ENCODE assay signal across 12 cellular contexts in the genomic region with DNA sequence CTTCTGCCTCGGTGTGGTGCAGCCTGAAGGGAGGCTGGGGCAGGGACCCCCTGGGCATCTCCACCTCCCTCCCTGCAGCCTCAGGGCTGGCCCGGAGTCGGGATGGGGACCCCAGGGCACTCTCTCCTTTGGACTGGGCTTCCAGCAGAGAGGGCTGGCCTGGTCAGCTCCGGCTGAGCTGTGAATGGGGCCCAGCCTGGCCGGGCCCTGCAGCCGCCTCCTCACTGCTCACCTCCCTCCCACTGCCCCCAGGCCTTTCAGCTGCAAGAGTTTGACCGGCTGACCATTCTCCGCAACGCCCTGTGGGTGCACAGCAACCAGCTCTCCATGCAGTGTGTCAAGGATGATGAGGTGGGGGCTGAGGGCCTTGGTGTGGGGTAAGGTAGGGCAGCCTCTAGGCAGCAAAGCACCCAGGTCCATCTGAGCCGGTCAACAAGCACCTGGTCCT. TPM values are rescaled to one million over a fixed set of nuclear protein-coding genes. Genes with fewer than 3 reads are reported as not detected.
DNase-seq lines count a peak whose midpoint lies in the region; ATAC-seq and TF ChIP-seq lines count a peak whose summit lies in the region.
"Had no signal": no experiment of that assay in that cellular context is flagged by ENCODE, and none has a peak within 500 bp of the region (broad histone marks: within the 10 kb centered on the region; RNA-seq: fewer than 3 reads in every experiment).

No MANE protein-coding gene starts in this region.

- peaks cover 65% of the 10 kb centered on the region for H3K36me3 Mint-ChIP-seq in activated naive CD4-positive, alpha-beta T cell treated with anti-CD3 and anti-CD28 coated beads, Interleukin-2, amount 10 ng/mL, durations not matched to agents 7 days and 5 days

- TF ChIP-seq POLR2A in right lobe of liver (IDR thresholded peaks at IDR 0.05) = no peak

- peak overlapping the region; percentile 57 for H3K9ac ChIP-seq in SK-N-MC (ENCODE audit: insufficient read length)

- H3K36me3 ChIP-seq in SK-N-MC (ENCODE audit: insufficient read depth, low read length) = no peaks in the 10 kb centered on the region
- no peaks in the 10 kb centered on the region for H3K36me3 ChIP-seq in right lobe of liver
- no peaks in the 10 kb centered on the region for H3K36me3 ChIP-seq in hepatocyte (replicated peaks; ENCODE audit: insufficient read depth, low read depth)
- H3K36me3 ChIP-seq: cardiac muscle cell, vagina had no signal

- H3K4me1 ChIP-seq in right lobe of liver (no peaks in the 10 kb centered on the region), hepatocyte (ENCODE audit: insufficient read depth) (peaks cover 3% of the 10 kb centered on the region)

- no peak for TF ChIP-seq CTCF in right lobe of liver (IDR thresholded peaks at IDR 0.05)
- TF ChIP-seq CTCF in hepatocyte (IDR thresholded peaks at IDR 0.05; ENCODE audit: poor library complexity) = no peak

- H3K4me3 ChIP-seq in SK-N-MC = no peak overlapping the region
- no peak overlapping the region for H3K4me3 ChIP-seq in right lobe of liver
- no peak overlapping the region for H3K4me3 ChIP-seq in hepatocyte
- H3K4me3 ChIP-seq: cardiac muscle cell, PC-9, vagina had no signal

- no peaks in the 10 kb centered on the region for H3K27me3 ChIP-seq in right lobe of liver
- H3K27me3 ChIP-seq in hepatocyte = no peaks in the 10 kb centered on the region
- H3K27me3 ChIP-seq: cardiac muscle cell, vagina had no signal

- CTCF ChIA-PET in activated naive CD4-positive, alpha-beta T cell treated with anti-CD3 and anti-CD28 coated beads, Interleukin-2, amount 10 ng/mL, durations not matched to agents 7 days and 5 days (lab: Charles Lee) = interaction anchor here (0.5 to 6.9 kb wide), 9 partner anchors 14 to 513 kb away, joined by 3 to 82 read pairs (median 3); no protein-coding TSS in a partner anchor

- no peaks in the 10 kb centered on the region for H3K79me2 ChIP-seq in hepatocyte

- no peaks in the 10 kb centered on the region for H3K9me2 ChIP-seq in hepatocyte (replicated peaks; ENCODE audit: insufficient read depth)

- peaks cover 8% of the 10 kb centered on the region for H3K9me3 Mint-ChIP-seq in activated naive CD4-positive, alpha-beta T cell treated with anti-CD3 and anti-CD28 coated beads, Interleukin-2, amount 10 ng/mL, durations not matched to agents 7 days and 5 days
- no peaks in the 10 kb centered on the region for H3K9me3 Mint-ChIP-seq in stimulated activated naive CD8-positive, alpha-beta T cell treated with anti-CD3 and anti-CD28 coated beads, Interleukin-15, amount 100 ng/mL, for 72 hours

- DNase-seq in activated naive CD4-positive, alpha-beta T cell treated with anti-CD3 and anti-CD28 coated beads, Interleukin-2, amount 10 ng/mL, durations not matched to agents 7 days and 5 days = peak; percentile 13
- DNase-seq in activated naive CD4-positive, alpha-beta T cell treated with Interleukin-2 at 50 U/mL for 16 hours = no peak
- no peak for DNase-seq in SK-N-MC (ENCODE audit: low read depth, low spot score)
- peak in 2 of 3 donors; percentile 16 to 41 for DNase-seq in right lobe of liver
- DNase-seq in stimulated activated naive CD8-positive, alpha-beta T cell treated with anti-CD3 and anti-CD28 coated beads, Interleukin-15, amount 100 ng/mL, for 72 hours = peak; percentile 0 to 8
- no peak for DNase-seq in SHP77 (lab: John Stamatoyannopoulos, UW)
- DNase-seq in hepatocyte (ENCODE audit: low spot score) = no peak

- intact Hi-C loops in right lobe of liver (cut with DNase I) = no loop called here

- H3K9me3 ChIP-seq in SK-N-MC (ENCODE audit: low read depth, low read length) = no peaks in the 10 kb centered on the region
- H3K9me3 ChIP-seq in right lobe of liver = no peaks in the 10 kb centered on the region
- H3K9me3 ChIP-seq in hepatocyte (ENCODE audit: low read depth) = no peaks in the 10 kb centered on the region
- H3K9me3 ChIP-seq: vagina had no signal

- H3K27me3 Mint-ChIP-seq in activated naive CD4-positive, alpha-beta T cell treated with anti-CD3 and anti-CD28 coated beads, Interleukin-2, amount 10 ng/mL, durations not matched to agents 7 days and 5 days = no peaks in the 10 kb centered on the region
- H3K27me3 Mint-ChIP-seq in stimulated activated naive CD8-positive, alpha-beta T cell treated with anti-CD3 and anti-CD28 coated beads, Interleukin-15, amount 100 ng/mL, for 72 hours = no peaks in the 10 kb centered on the region

- H3K4me3 Mint-ChIP-seq in activated naive CD4-positive, alpha-beta T cell treated with anti-CD3 and anti-CD28 coated beads, Interleukin-2, amount 10 ng/mL, durations not matched to agents 7 days and 5 days = no peak overlapping the region
- no peak overlapping the region for H3K4me3 Mint-ChIP-seq in stimulated activated naive CD8-positive, alpha-beta T cell treated with anti-CD3 and anti-CD28 coated beads, Interleukin-15, amount 100 ng/mL, for 72 hours

- ATAC-seq in right lobe of liver = no peak
- ATAC-seq in stimulated activated naive CD8-positive, alpha-beta T cell treated with anti-CD3 and anti-CD28 coated beads, Interleukin-15, amount 100 ng/mL, for 72 hours = no peak
- ATAC-seq in GM19395 (IDR thresholded peaks at IDR 0.05; ENCODE audit: unreplicated experiment) = no peak

- no peak overlapping the region for H3K27ac ChIP-seq in SK-N-MC
- H3K27ac ChIP-seq in right lobe of liver = no peak overlapping the region
- H3K27ac ChIP-seq in hepatocyte = no peak overlapping the region
- H3K27ac ChIP-seq: cardiac muscle cell, PC-9, vagina had no signal

- no peaks in the 10 kb centered on the region for H4K20me1 ChIP-seq in hepatocyte (ENCODE audit: insufficient read depth, poor library complexity, severe bottlenecking)

- no peak overlapping the region for H3K27ac Mint-ChIP-seq in activated naive CD4-positive, alpha-beta T cell treated with anti-CD3 and anti-CD28 coated beads, Interleukin-2, amount 10 ng/mL, durations not matched to agents 7 days and 5 days
- H3K27ac Mint-ChIP-seq in stimulated activated naive CD8-positive, alpha-beta T cell treated with anti-CD3 and anti-CD28 coated beads, Interleukin-15, amount 100 ng/mL, for 72 hours = peak overlapping the region; percentile 33 to 63

- H3K4me2 ChIP-seq in hepatocyte = no peak overlapping the region
- H3K4me2 ChIP-seq: PC-9 had no signal

- H3K4me1 Mint-ChIP-seq in activated naive CD4-positive, alpha-beta T cell treated with anti-CD3 and anti-CD28 coated beads, Interleukin-2, amount 10 ng/mL, durations not matched to agents 7 days and 5 days = peaks cover 5% of the 10 kb centered on the region
- peaks cover 41% of the 10 kb centered on the region for H3K4me1 Mint-ChIP-seq in stimulated activated naive CD8-positive, alpha-beta T cell treated with anti-CD3 and anti-CD28 coated beads, Interleukin-15, amount 100 ng/mL, for 72 hours

- no peak overlapping the region for H2AFZ ChIP-seq in hepatocyte
- H2AFZ ChIP-seq: PC-9 had no signal

- 100% methylated on average over 1 of the region's 10 CpGs for WGBS in right lobe of liver (ENCODE audit: insufficient coverage, low coverage, low lambda C conversion rate, missing lambda C conversion rate)
- 81% methylated on average over 10 of the region's 10 CpGs for WGBS in hepatocyte (ENCODE audit: low lambda C conversion rate, missing lambda C conversion rate)

RNA-seq across cellular contexts. Expression of a gene that starts 36.0 kb away (rescaled TPM):
- total RNA-seq in right lobe of liver = 1 to 10 TPM; 1.2 to 4.9 (median 2.2) TPM
- not detected in 2 replicates for total RNA-seq in hepatocyte
- polyA plus RNA-seq in hepatocyte = 0.69 TPM in 1 of 2 replicates, not detected in the other
- total RNA-seq: LHCN-M2, PC-9 had no signal

RNA-seq across cellular contexts. Expression of a gene that starts 40.0 kb away (rescaled TPM):
- total RNA-seq in right lobe of liver = 100 to 1,000 TPM in 1 of 6 experiments, 10 to 100 TPM in 5; 35.6 to 103 (median 63.2) TPM
- total RNA-seq in hepatocyte = 514 and 616 TPM in 2 replicates
- 497 and 540 TPM in 2 replicates for polyA plus RNA-seq in hepatocyte

Comparison
In these comparisons a context has a peak if more than half of its experiments do, and no peak if none do; other contexts are left out.
1. DNase-seq: peak in activated naive CD4-positive, alpha-beta T cell treated with anti-CD3 and anti-CD28 coated beads, Interleukin-2, amount 10 ng/mL, durations not matched to agents 7 days and 5 days (single experiment), right lobe of liver (2 of 3) and stimulated activated naive CD8-positive, alpha-beta T cell treated with anti-CD3 and anti-CD28 coated beads, Interleukin-15, amount 100 ng/mL, for 72 hours (2 of 2); none in activated naive CD4-positive, alpha-beta T cell treated with Interleukin-2 at 50 U/mL for 16 hours (single experiment), SK-N-MC (single experiment), SHP77 (0 of 2) and hepatocyte (single experiment).